Comparison of ENCODE assay signal across 18 cellular contexts in the genomic region with DNA sequence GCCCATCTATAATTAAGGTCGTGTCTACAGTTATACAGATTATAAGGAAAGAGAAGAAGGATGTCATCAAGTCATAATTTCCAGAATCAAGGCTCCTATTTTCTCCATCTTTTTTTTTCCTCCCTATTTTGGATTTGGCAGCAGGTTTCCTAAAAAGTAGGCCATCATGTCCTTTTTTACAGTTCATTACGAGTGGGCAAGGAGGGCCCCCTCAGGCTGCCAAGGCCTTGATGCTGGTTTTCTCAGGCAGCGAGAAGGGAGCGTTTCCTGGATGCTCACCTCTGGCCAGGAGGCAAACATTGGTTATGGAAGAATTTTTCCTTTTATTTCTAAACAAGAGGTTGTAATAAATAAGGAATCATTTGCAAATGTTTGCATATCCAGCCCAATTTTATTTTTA.
"Had no signal": no experiment of that assay in that cellular context is flagged by ENCODE, and none has a peak within 500 bp of the region (broad histone marks: within the 10 kb centered on the region; RNA-seq: fewer than 3 reads in every experiment).

No MANE protein-coding gene starts in this region.

- DNase-seq: naive thymus-derived CD8-positive, alpha-beta T cell; nephron progenitor cell; nucleus accumbens; pancreas; retina; right lobe of liver; sigmoid colon; small intestine; stimulated activated CD4-positive, alpha-beta T cell treated with anti-CD3 and anti-CD28 coated beads, Interleukin-15, amount 100 ng/mL, for 24 hours; stimulated activated CD4-positive, alpha-beta T cell treated with anti-CD3 and anti-CD28 coated beads, Interleukin-2, amount 100 ng/mL, for 24 hours; stimulated activated CD4-positive, alpha-beta T cell treated with anti-CD3 and anti-CD28 coated beads, Interleukin-2, amount 100 ng/mL, for 48 hours; stimulated activated CD4-positive, alpha-beta T cell treated with anti-CD3 and anti-CD28 coated beads, Interleukin-4, amount 100 ng/mL, for 24 hours; stimulated activated naive B cell treated with anti-CD40 and anti-IgM and Interleukin-4, amounts not matched to agents 10 μg/mL and 1 μg/mL and 100 μg/mL, for 72 hours; stimulated activated naive CD4-positive, alpha-beta T cell treated with Interleukin-2 at 50 U/mL for 16 hours; stomach; thyroid gland; trophoblast cell; upper lobe of left lung had no signal
